Comparison of ENCODE assay signal across 8 cellular contexts in genomic region chr2:206085742-206086445, GRCh38. TPM values are rescaled to one million over a fixed set of nuclear protein-coding genes. Genes with fewer than 3 reads are reported as not detected.
DNase-seq lines count a peak whose midpoint lies in the region; ATAC-seq and TF ChIP-seq lines count a peak whose summit lies in the region.

Gene INO80D, minus strand, starts transcription at chr2:206086174. Its CDS starts 23,158 bp downstream, at chr2:206063016.

- H3K9me3 Mint-ChIP-seq in GM23338 = peaks cover 8% of the 10 kb centered on the region; the same call in 2 of the 3 replicates

- no peaks in the 10 kb centered on the region for H3K9me2 ChIP-seq in GM23338 (ENCODE audit: insufficient read depth)

- H3K4me3 Mint-ChIP-seq in GM23338 = peak within 1 kb of the TSS; percentile 99

- H4K20me1 ChIP-seq in GM23338 (replicated peaks; ENCODE audit: insufficient read depth) = no peaks in the 10 kb centered on the region; the same call in 1 of the 2 replicates

- peaks cover 51% of the 10 kb centered on the region for H3K36me3 Mint-ChIP-seq in GM23338 (ENCODE audit: low read depth)

- peaks cover 6% of the 10 kb centered on the region; the same call in 1 of the 2 replicates for H3K36me3 ChIP-seq in GM23338 (ENCODE audit: insufficient read depth)
- no peaks in the 10 kb centered on the region for H3K36me3 ChIP-seq in neutrophil

- TF ChIP-seq CTCF in GM23338 (conservative IDR thresholded peaks at IDR 0.05; ENCODE audit: low read depth in 2 of 2) = peak; percentile 27 to 49; a peak in 3 of 4 replicates
- TF ChIP-seq CTCF in neutrophil (IDR thresholded peaks at IDR 0.05) = peak; percentile 77

- H3K27ac ChIP-seq in GM23338 (ENCODE audit: low read depth) (peak within 1 kb of the TSS; percentile 99), neutrophil (peak within 1 kb of the TSS; percentile 98), substantia nigra (ENCODE audit: low read depth, low read length, poor library complexity, severe bottlenecking) (peak within 1 kb of the TSS; percentile 97)

- H3K9me3 ChIP-seq in neutrophil = no peaks in the 10 kb centered on the region

- H3K4me2 ChIP-seq in GM23338 = peak within 1 kb of the TSS; percentile 87

- H3K79me2 ChIP-seq in GM23338 (replicated peaks; ENCODE audit: insufficient read depth) = peaks cover 71% of the 10 kb centered on the region

- H3K27me3 ChIP-seq in GM23338 (ENCODE audit: insufficient read depth) = no peaks in the 10 kb centered on the region
- H3K27me3 ChIP-seq in neutrophil = no peaks in the 10 kb centered on the region

- peak; percentile 68 for ATAC-seq in GM23338

- H2AFZ ChIP-seq in GM23338 = no peak within 1 kb of the TSS

- H3K4me1 ChIP-seq in GM23338 (ENCODE audit: insufficient read depth) = peaks cover 18% of the 10 kb centered on the region
- peaks cover 34 to 37% of the 10 kb centered on the region in 2 experiments for H3K4me1 ChIP-seq in neutrophil (ENCODE audit: control insufficient read depth in 1 of 2, insufficient read depth in 1 of 2, low read depth in 1 of 2, low read length in 1 of 2)

- H3K4me3 ChIP-seq in GM23338 (peak within 1 kb of the TSS; percentile 89), neutrophil (ENCODE audit: low read depth in 1 of 2, low read length in 1 of 2) (peak within 1 kb of the TSS; percentile 85 to 86)

- peaks cover 7% of the 10 kb centered on the region; the same call in 1 of the 2 replicates for H3F3A ChIP-seq in GM23338 (replicated peaks; ENCODE audit: low read depth)

- peak within 1 kb of the TSS; percentile 100 for H3K27ac Mint-ChIP-seq in GM23338

- peaks cover 29% of the 10 kb centered on the region for H3K27me3 Mint-ChIP-seq in GM23338 (ENCODE audit: insufficient read depth, low read depth, poor library complexity)

- DNase-seq in ELR (ENCODE audit: low read depth) = peak; percentile 90
- peak; percentile 85 for DNase-seq in GM23338 (ENCODE audit: low spot score)
- peak; percentile 86 for DNase-seq in LHCN-M2 (ENCODE audit: low read depth)
- DNase-seq in SHP77 treated with DMSO at 0.1 percent for 48 hours (lab: John Stamatoyannopoulos, UW) = peak; percentile 87
- peak; percentile 47 for DNase-seq in activated gamma-delta T cell (lab: John Stamatoyannopoulos, UW)
- DNase-seq in foreskin melanocyte = peak; percentile 74
- peak; percentile 11 to 91 (median 65) for DNase-seq in substantia nigra (lab: John Stamatoyannopoulos, UW)

- H3K4me1 Mint-ChIP-seq in GM23338 = peaks cover 24% of the 10 kb centered on the region

TF ChIP-seq in GM23338, 12 proteins besides CTCF, POLR2A, EP300 and RAD21:
- no peak for TF ChIP-seq ZNF331 (CRISPR knock-in tag; IDR thresholded peaks at IDR 0.05; ENCODE audit: low read depth)
- TF ChIP-seq STAT1 (IDR thresholded peaks at IDR 0.05; ENCODE audit: unreplicated experiment) = no peak
- TF ChIP-seq ZNF462 (CRISPR knock-in tag; IDR thresholded peaks at IDR 0.05) = no peak
- no peak for TF ChIP-seq EZH2phosphoT487 (IDR thresholded peaks at IDR 0.05; ENCODE audit: unreplicated experiment)
- TF ChIP-seq POLR2AphosphoS5 (IDR thresholded peaks at IDR 0.05; ENCODE audit: low read depth) = peak; percentile 34; the same call in 1 of the 2 replicates
- no peak for TF ChIP-seq ZNF114 (CRISPR knock-in tag; IDR thresholded peaks at IDR 0.05)

RNA-seq across cellular contexts. Expression of gene INO80D, which starts in this region (rescaled TPM):
- 33.9 and 37.4 TPM in 2 replicates for total RNA-seq in GM23338 (2014; rRNA removed; shearing (Covaris generic))
- 16.8 and 17.5 TPM in 2 replicates for polyA plus RNA-seq in GM23338 (2016; fragmentation: Nextera tagmentation; extraction: Ambion mirVana)
- total RNA-seq in LHCN-M2 (2014; rRNA removed) = 3.5 and 6.3 TPM in 2 replicates
- polyA plus RNA-seq in LHCN-M2 (2012) = 1.1 TPM

Comparison
In these comparisons a context has a peak if more than half of its experiments do, and no peak if none do; other contexts are left out.
1. Peak in every context shown above with its lines: DNase-seq, ATAC-seq, H3K4me3 ChIP-seq and H3K27ac ChIP-seq.